ENCODE assay signal across 1 cellular context in the genomic region with DNA sequence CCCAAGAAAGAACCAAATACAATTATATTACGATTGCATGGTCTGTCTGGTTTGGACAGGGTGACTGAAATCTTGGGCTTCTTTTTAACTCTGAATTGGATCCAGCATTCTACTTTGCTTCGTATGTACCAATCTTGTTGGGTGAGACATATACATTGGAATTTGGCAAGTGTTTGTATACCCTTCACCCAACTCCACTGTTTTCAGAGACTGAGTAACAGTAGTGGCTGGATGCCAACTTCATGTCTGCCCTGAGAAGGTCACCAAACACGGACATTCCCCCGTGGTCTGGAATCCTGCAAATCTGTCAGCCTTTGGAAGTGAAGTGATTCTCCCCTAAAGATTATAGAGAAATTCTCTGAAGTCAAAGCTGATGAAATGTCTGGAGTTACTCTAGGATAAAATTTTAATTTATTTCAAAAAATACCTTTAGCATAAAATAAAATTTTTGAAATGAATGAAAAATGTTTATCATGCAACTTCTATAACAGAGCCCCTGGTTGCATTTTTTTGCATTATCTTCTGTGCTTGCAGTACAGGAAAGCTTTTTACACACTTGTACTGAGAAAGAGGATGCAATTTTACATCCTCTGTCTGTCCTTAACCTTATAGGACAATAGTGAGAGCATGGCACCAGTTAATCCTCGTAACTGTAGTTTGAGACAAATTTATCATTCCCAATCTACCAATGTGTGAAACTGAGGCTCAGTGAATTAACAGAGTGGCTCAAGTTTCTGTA.
A peak's percentile ranks its signal among the peaks of the same experiment; 100 is the strongest.
TF ChIP-seq lines count a peak whose summit lies in the region.

No MANE protein-coding gene starts in this region.

TF ChIP-seq in HepG2, 621 proteins besides CTCF, POLR2A, EP300 and RAD21 (continued from another document and continues in another):
- TF ChIP-seq, protein P1, sequence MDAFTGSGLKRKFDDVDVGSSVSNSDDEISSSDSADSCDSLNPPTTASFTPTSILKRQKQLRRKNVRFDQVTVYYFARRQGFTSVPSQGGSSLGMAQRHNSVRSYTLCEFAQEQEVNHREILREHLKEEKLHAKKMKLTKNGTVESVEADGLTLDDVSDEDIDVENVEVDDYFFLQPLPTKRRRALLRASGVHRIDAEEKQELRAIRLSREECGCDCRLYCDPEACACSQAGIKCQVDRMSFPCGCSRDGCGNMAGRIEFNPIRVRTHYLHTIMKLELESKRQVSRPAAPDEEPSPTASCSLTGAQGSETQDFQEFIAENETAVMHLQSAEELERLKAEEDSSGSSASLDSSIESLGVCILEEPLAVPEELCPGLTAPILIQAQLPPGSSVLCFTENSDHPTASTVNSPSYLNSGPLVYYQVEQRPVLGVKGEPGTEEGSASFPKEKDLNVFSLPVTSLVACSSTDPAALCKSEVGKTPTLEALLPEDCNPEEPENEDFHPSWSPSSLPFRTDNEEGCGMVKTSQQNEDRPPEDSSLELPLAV (CRISPR knock-in tag; conservative IDR thresholded peaks at IDR 0.05; ENCODE audit: low read depth), result no peak
- TF ChIP-seq ZNF121 (CRISPR knock-in tag; IDR thresholded peaks at IDR 0.05) (no peak), PAX8 (CRISPR knock-in tag; IDR thresholded peaks at IDR 0.05; ENCODE audit: borderline replicate concordance) (no peak), ZNF513 (CRISPR knock-in tag; conservative IDR thresholded peaks at IDR 0.05) (no peak), REPIN1 (CRISPR knock-in tag; IDR thresholded peaks at IDR 0.05; ENCODE audit: borderline replicate concordance, low read depth) (no peak), HMG20A (CRISPR knock-in tag; IDR thresholded peaks at IDR 0.05; ENCODE audit: borderline replicate concordance) (peak; percentile 19; the same call in 1 of the 2 replicates), ZNF274 (CRISPR knock-in tag; IDR thresholded peaks at IDR 0.05) (no peak), TP53 (CRISPR knock-in tag; conservative IDR thresholded peaks at IDR 0.05) (no peak), SMAD3 (CRISPR knock-in tag; IDR thresholded peaks at IDR 0.05) (no peak), ZNF264 (CRISPR knock-in tag; IDR thresholded peaks at IDR 0.05) (no peak), PPARG (CRISPR knock-in tag; conservative IDR thresholded peaks at IDR 0.05) (peak; percentile 59; the same call in 1 of the 2 replicates), FOXK2 (IDR thresholded peaks at IDR 0.05) (no peak), CAMTA2 (CRISPR knock-in tag; IDR thresholded peaks at IDR 0.05; ENCODE audit: borderline replicate concordance) (no peak), GTF2F1 (IDR thresholded peaks at IDR 0.05; ENCODE audit: low read length) (no peak), ZC3H13 (CRISPR knock-in tag; IDR thresholded peaks at IDR 0.05) (no peak), SOX5 (CRISPR knock-in tag; IDR thresholded peaks at IDR 0.05; ENCODE audit: borderline replicate concordance) (peak; percentile 45; the same call in 1 of the 2 replicates), RORA (CRISPR knock-in tag; IDR thresholded peaks at IDR 0.05) (no peak), ZFY (CRISPR knock-in tag; IDR thresholded peaks at IDR 0.05) (no peak), MAF1 (CRISPR knock-in tag; IDR thresholded peaks at IDR 0.05; ENCODE audit: borderline replicate concordance) (no peak), ZNF841 (CRISPR knock-in tag; IDR thresholded peaks at IDR 0.05; ENCODE audit: borderline replicate concordance) (no peak), EHMT2 (IDR thresholded peaks at IDR 0.05; ENCODE audit: borderline replicate concordance, low read depth, low read length) (no peak), ZNF597 (CRISPR knock-in tag; IDR thresholded peaks at IDR 0.05) (no peak), FIP1L1 (IDR thresholded peaks at IDR 0.05; ENCODE audit: borderline replicate concordance, insufficient read depth, low read depth, low read length) (no peak), PITX1 (CRISPR knock-in tag; IDR thresholded peaks at IDR 0.05) (no peak), ZNF282 (IDR thresholded peaks at IDR 0.05; ENCODE audit: partially characterized antibody) (no peak), KDM5B (CRISPR knock-in tag; IDR thresholded peaks at IDR 0.05; ENCODE audit: borderline replicate concordance) (no peak), ZNF776 (CRISPR knock-in tag; IDR thresholded peaks at IDR 0.05) (no peak), ZNF572 (CRISPR knock-in tag; IDR thresholded peaks at IDR 0.05) (no peak), E2F5 (CRISPR knock-in tag; conservative IDR thresholded peaks at IDR 0.05) (no peak), DRAP1 (CRISPR knock-in tag; IDR thresholded peaks at IDR 0.05) (no peak), CREM (IDR thresholded peaks at IDR 0.05) (no peak), CREM (CRISPR knock-in tag; IDR thresholded peaks at IDR 0.05) (no peak), KDM2A (CRISPR knock-in tag; IDR thresholded peaks at IDR 0.05; ENCODE audit: borderline replicate concordance, low read depth) (no peak), ZBTB3 (CRISPR knock-in tag; IDR thresholded peaks at IDR 0.05; ENCODE audit: borderline replicate concordance, low read depth) (no peak), LCORL (IDR thresholded peaks at IDR 0.05) (peak; percentile 50; the same call in 1 of the 2 replicates), LCORL (CRISPR knock-in tag; IDR thresholded peaks at IDR 0.05) (no peak), TEAD2 (CRISPR knock-in tag; IDR thresholded peaks at IDR 0.05) (no peak), SRY (CRISPR knock-in tag; IDR thresholded peaks at IDR 0.05) (no peak), TRAFD1 (CRISPR knock-in tag; IDR thresholded peaks at IDR 0.05; ENCODE audit: borderline replicate concordance) (no peak), ZNF7 (CRISPR knock-in tag; IDR thresholded peaks at IDR 0.05) (no peak), ZNF646 (CRISPR knock-in tag; IDR thresholded peaks at IDR 0.05) (no peak)
- TF ChIP-seq, protein P2, sequence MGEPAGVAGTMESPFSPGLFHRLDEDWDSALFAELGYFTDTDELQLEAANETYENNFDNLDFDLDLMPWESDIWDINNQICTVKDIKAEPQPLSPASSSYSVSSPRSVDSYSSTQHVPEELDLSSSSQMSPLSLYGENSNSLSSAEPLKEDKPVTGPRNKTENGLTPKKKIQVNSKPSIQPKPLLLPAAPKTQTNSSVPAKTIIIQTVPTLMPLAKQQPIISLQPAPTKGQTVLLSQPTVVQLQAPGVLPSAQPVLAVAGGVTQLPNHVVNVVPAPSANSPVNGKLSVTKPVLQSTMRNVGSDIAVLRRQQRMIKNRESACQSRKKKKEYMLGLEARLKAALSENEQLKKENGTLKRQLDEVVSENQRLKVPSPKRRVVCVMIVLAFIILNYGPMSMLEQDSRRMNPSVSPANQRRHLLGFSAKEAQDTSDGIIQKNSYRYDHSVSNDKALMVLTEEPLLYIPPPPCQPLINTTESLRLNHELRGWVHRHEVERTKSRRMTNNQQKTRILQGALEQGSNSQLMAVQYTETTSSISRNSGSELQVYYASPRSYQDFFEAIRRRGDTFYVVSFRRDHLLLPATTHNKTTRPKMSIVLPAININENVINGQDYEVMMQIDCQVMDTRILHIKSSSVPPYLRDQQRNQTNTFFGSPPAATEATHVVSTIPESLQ (CRISPR knock-in tag; conservative IDR thresholded peaks at IDR 0.05), result no peak
